In genomic region chr9:12784461-12785250, GRCh38 we compare ENCODE assay signal across 9 cellular contexts. TPM values are rescaled to one million over a fixed set of nuclear protein-coding genes. Genes with fewer than 3 reads are reported as not detected.
DNase-seq lines count a peak whose midpoint lies in the region; ATAC-seq, FAIRE-seq and TF ChIP-seq lines count a peak whose summit lies in the region.
"Had no signal": no experiment of that assay in that cellular context is flagged by ENCODE, and none has a peak within 500 bp of the region (broad histone marks: within the 10 kb centered on the region; RNA-seq: fewer than 3 reads in every experiment).

No MANE protein-coding gene starts in this region.

- 60% methylated on average over 6 of the region's 6 CpGs for WGBS in thyroid gland, 2 donors

- H3K36me3 ChIP-seq in ACC112 (ENCODE audit: insufficient read depth, low read length) (peaks cover 27% of the 10 kb centered on the region), Peyer's patch (no peaks in the 10 kb centered on the region), thyroid gland (no peaks in the 10 kb centered on the region)

- peak overlapping the region; percentile 77 for H3K27ac Mint-ChIP-seq in glutamatergic neuron (ENCODE audit: unreplicated experiment)

- no peak for ATAC-seq in HG03025 (IDR thresholded peaks at IDR 0.05; ENCODE audit: low FRiP score, unreplicated experiment)

- peaks cover 2% of the 10 kb centered on the region for H3K9me3 Mint-ChIP-seq in glutamatergic neuron (ENCODE audit: unreplicated experiment)

- no peaks in the 10 kb centered on the region for H3K9me3 ChIP-seq in Peyer's patch
- H3K9me3 ChIP-seq in thyroid gland, result no peaks in the 10 kb centered on the region

- H3K4me1 ChIP-seq in ACC112 (ENCODE audit: control insufficient read depth, insufficient read depth, low read length, unreplicated experiment) (peaks cover 44% of the 10 kb centered on the region), Peyer's patch (peaks cover 0 to 20% (median 0%) of the 10 kb centered on the region in 4 donors), thyroid gland (peaks cover 10 to 17% of the 10 kb centered on the region in 2 donors)

- peaks cover 30% of the 10 kb centered on the region for H3K36me3 Mint-ChIP-seq in glutamatergic neuron (ENCODE audit: unreplicated experiment)

- TF ChIP-seq CTCF in Peyer's patch (IDR thresholded peaks at IDR 0.05), result no peak
- no peak for TF ChIP-seq CTCF in glutamatergic neuron (IDR thresholded peaks at IDR 0.05; ENCODE audit: partially characterized antibody, unreplicated experiment)
- no peak for TF ChIP-seq CTCF in thyroid gland (IDR thresholded peaks at IDR 0.05)

- H3K27ac ChIP-seq in ACC112 (ENCODE audit: low read depth, low read length) (peak overlapping the region; percentile 97), Peyer's patch (peak overlapping the region; percentile 21 to 71 (median 37)), thyroid gland (peak overlapping the region; percentile 64 to 69 (median 68))

- peak overlapping the region; percentile 8 for H3K4me3 Mint-ChIP-seq in glutamatergic neuron (ENCODE audit: unreplicated experiment)

- H3K4me3 ChIP-seq in ACC112 (ENCODE audit: low read depth, low read length) (peak overlapping the region; percentile 28; the same call in 1 of the 2 replicates), Peyer's patch (no peak overlapping the region), thyroid gland (replicated peaks in 1 of 3) (no peak overlapping the region)

- peaks cover 67% of the 10 kb centered on the region for H3K79me2 ChIP-seq in ACC112 (ENCODE audit: control insufficient read depth, insufficient read depth, low read length, unreplicated experiment)

- H3K27me3 ChIP-seq in ACC112 (ENCODE audit: insufficient read depth, low read length) (no peaks in the 10 kb centered on the region), Peyer's patch (no peaks in the 10 kb centered on the region), thyroid gland (no peaks in the 10 kb centered on the region)

- DNase-seq in H54 (ENCODE audit: insufficient read length, low spot score) (no peak), Peyer's patch (peak in 1 of 3 donors; percentile 65), glutamatergic neuron (no peak), thyroid gland (peak; percentile 55 to 65), ureter (ENCODE audit: low spot score) (no peak)
- DNase-seq in activated naive CD4-positive, alpha-beta T cell (lab: John Stamatoyannopoulos, UW), result no peak

- intact Hi-C loops in thyroid gland (cut with DNase I), result no loop called here

- TF ChIP-seq POLR2A in H54 (IDR thresholded peaks at IDR 0.05; ENCODE audit: low read depth, low read length) (no peak), Peyer's patch (IDR thresholded peaks at IDR 0.05) (no peak), thyroid gland (IDR thresholded peaks at IDR 0.05) (no peak)

- peak; percentile 100 for FAIRE-seq in H54 (lab: Jason Lieb, UNC)
- FAIRE-seq: G401.6 had no signal

- H3K27me3 Mint-ChIP-seq in glutamatergic neuron (ENCODE audit: unreplicated experiment), result peaks cover 2% of the 10 kb centered on the region

- H2AFZ ChIP-seq in ACC112 (ENCODE audit: low read length, unreplicated experiment), result no peak overlapping the region

- H3K4me1 Mint-ChIP-seq in glutamatergic neuron (ENCODE audit: low read depth, unreplicated experiment), result peaks cover 23% of the 10 kb centered on the region

RNA-seq across cellular contexts. Expression of gene LURAP1L, which starts 9.8 kb away (rescaled TPM):
- 10 to 100 TPM in 3 of 4 donors, 1 to 10 TPM in 1; 7.4 to 33.3 (median 14.3) TPM for total RNA-seq in Peyer's patch
- 25.6 TPM for total RNA-seq in glutamatergic neuron (ENCODE audit: unreplicated experiment)
- total RNA-seq in thyroid gland, result 1 to 10 TPM; 2.3 to 4.7 (median 3.2) TPM
- 6.6 TPM for total RNA-seq in ureter

Comparison
In these comparisons a context has a peak if more than half of its experiments do, and no peak if none do; other contexts are left out.
1. H3K27ac ChIP-seq: peak in every context shown above with its lines; median percentile 97 in ACC112; 68 in thyroid gland; 37 in Peyer's patch.
2. DNase-seq: peak in thyroid gland (2 of 2); none in H54 (single experiment), glutamatergic neuron (single experiment), activated naive CD4-positive, alpha-beta T cell (0 of 4) and ureter (single experiment).